ENCODE assay signal across 19 cellular contexts in the genomic region with DNA sequence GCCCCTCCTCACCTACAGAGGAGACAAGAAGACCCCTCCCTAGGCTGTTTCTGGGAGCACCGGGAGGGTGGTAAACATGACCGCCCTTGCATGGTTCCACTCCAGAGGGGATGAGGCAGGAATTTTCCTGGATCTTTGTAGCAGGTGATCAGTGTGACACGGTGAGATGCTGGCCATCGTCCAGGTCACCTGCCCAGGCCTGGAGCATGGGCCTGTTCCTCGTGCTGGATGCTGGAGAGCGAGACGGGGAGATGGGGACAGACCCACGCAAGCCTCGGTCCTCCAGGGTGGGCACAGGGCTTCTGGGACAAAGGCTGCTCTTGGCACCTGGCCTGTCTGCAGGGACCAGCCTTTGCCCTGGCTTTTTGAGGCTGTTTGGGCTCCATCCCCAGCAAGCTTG. TPM values are rescaled to one million over a fixed set of nuclear protein-coding genes. Genes with fewer than 3 reads are reported as not detected.
DNase-seq lines count a peak whose midpoint lies in the region; ATAC-seq and TF ChIP-seq lines count a peak whose summit lies in the region.
"Had no signal": no experiment of that assay in that cellular context is flagged by ENCODE, and none has a peak within 500 bp of the region (broad histone marks: within the 10 kb centered on the region; RNA-seq: fewer than 3 reads in every experiment).

No MANE protein-coding gene starts in this region.

- TF ChIP-seq POLR2A in thyroid gland (IDR thresholded peaks at IDR 0.05) = no peak

- H3K4me3 ChIP-seq in thyroid gland (replicated peaks in 1 of 3) = no peak overlapping the region
- H3K4me3 ChIP-seq in colonic mucosa = no peak overlapping the region

- TF ChIP-seq CTCF in brain (conservative IDR thresholded peaks at IDR 0.05) (no peak), thyroid gland (IDR thresholded peaks at IDR 0.05) (no peak), colonic mucosa (IDR thresholded peaks at IDR 0.05) (no peak)

- H3K4me1 ChIP-seq in thyroid gland (peaks cover 8 to 15% of the 10 kb centered on the region in 2 donors), colonic mucosa (no peaks in the 10 kb centered on the region)

- peaks cover 75% of the 10 kb centered on the region for H3K4me1 Mint-ChIP-seq in brain

- no peaks in the 10 kb centered on the region for H3K36me3 ChIP-seq in thyroid gland
- no peaks in the 10 kb centered on the region for H3K36me3 ChIP-seq in colonic mucosa

- H3K27ac Mint-ChIP-seq in brain = peak overlapping the region in 3 of 5 experiments; percentile 67 to 83 (median 73)
- H3K27ac Mint-ChIP-seq: CD8-positive, alpha-beta T cell; HFFc6 had no signal

- ATAC-seq in Right ventricle myocardium inferior = no peak
- ATAC-seq in left ventricle myocardium superior = no peak
- no peak for ATAC-seq in activated CD4-positive, CD25-positive, alpha-beta regulatory T cell treated with anti-CD3 and anti-CD28 coated beads, Interleukin-2, amount 50 U/mL, for 24 hours
- ATAC-seq: CD8-positive, alpha-beta T cell had no signal

- H3K27me3 ChIP-seq in thyroid gland = no peaks in the 10 kb centered on the region
- no peaks in the 10 kb centered on the region for H3K27me3 ChIP-seq in colonic mucosa

- 72 to 73% methylated on average over 7 to 9 of the region's 9 CpGs for WGBS in thyroid gland, 2 donors

- no peak overlapping the region for H3K4me3 Mint-ChIP-seq in brain
- H3K4me3 Mint-ChIP-seq: CD14-positive monocyte; CD8-positive, alpha-beta T cell; HFFc6 had no signal

- no peaks in the 10 kb centered on the region for H3K27me3 Mint-ChIP-seq in brain

- no peak overlapping the region for H3K9ac ChIP-seq in colonic mucosa (ENCODE audit: low read depth in 2 of 2, low read length in 2 of 2)

- no peaks in the 10 kb centered on the region for H3K9me3 ChIP-seq in thyroid gland
- H3K9me3 ChIP-seq in colonic mucosa = no peaks in the 10 kb centered on the region

- H3K9me3 Mint-ChIP-seq in brain = peaks cover 0 to 2% (median 0%) of the 10 kb centered on the region in 5 experiments
- H3K9me3 Mint-ChIP-seq: CD14-positive monocyte; CD8-positive, alpha-beta T cell; HFFc6 had no signal

- H3K27ac ChIP-seq in thyroid gland = no peak overlapping the region
- no peak overlapping the region for H3K27ac ChIP-seq in colonic mucosa
- H3K27ac ChIP-seq: HL-60 had no signal

- no peaks in the 10 kb centered on the region for H3K36me3 Mint-ChIP-seq in brain
- H3K36me3 Mint-ChIP-seq: CD14-positive monocyte; CD8-positive, alpha-beta T cell had no signal

- DNase-seq in Right ventricle myocardium inferior (ENCODE audit: missing footprints) (peak; percentile 37), left ventricle myocardium superior (no peak), NCI-H2029 treated with DMSO at 0.1 percent for 48 hours (lab: John Stamatoyannopoulos, UW) (peak; percentile 14), thyroid gland (peak; percentile 42 to 57), activated T-cell treated with anti-CD3 and anti-CD28 coated beads for 4 hours (no peak), colonic mucosa (no peak)
- DNase-seq: CD8-positive, alpha-beta T cell; COR-L47; DMS153; HCEC 1CT; HFFc6; KBM-7 had no signal

- intact Hi-C loops in Right ventricle myocardium inferior (cut with DNase I) = no loop called here
- intact Hi-C loops in left ventricle myocardium superior (cut with micrococcal nuclease) = no loop called here
- intact Hi-C loops in thyroid gland (cut with DNase I) = no loop called here
- intact Hi-C loops in colonic mucosa (cut with DNase I) = no loop called here

RNA-seq across cellular contexts. Expression of gene DMRTB1, which starts 46.2 kb away (rescaled TPM):
- total RNA-seq in Right ventricle myocardium inferior = not detected
- total RNA-seq in left ventricle myocardium superior = not detected
- polyA plus RNA-seq in brain (ENCODE audit: insufficient read depth, low read depth, low replicate concordance) = not detected
- total RNA-seq in thyroid gland = under 1 TPM in 1 of 4 donors, not detected in 3; 0.27 TPM
- total RNA-seq in colonic mucosa = not detected
- total RNA-seq: A673; CD8-positive, alpha-beta T cell; H4; HFFc6 had no signal
- polyA plus RNA-seq: BJ, CD14-positive monocyte had no signal

Comparison
In these comparisons a context has a peak if more than half of its experiments do, and no peak if none do; other contexts are left out.
1. DNase-seq: peak in Right ventricle myocardium inferior (single experiment), NCI-H2029 treated with DMSO at 0.1 percent for 48 hours (single experiment) and thyroid gland (2 of 2); none in left ventricle myocardium superior (single experiment), activated T-cell treated with anti-CD3 and anti-CD28 coated beads for 4 hours (single experiment) and colonic mucosa (single experiment).